Comparison of ENCODE assay signal across 10 cellular contexts in the genomic region with DNA sequence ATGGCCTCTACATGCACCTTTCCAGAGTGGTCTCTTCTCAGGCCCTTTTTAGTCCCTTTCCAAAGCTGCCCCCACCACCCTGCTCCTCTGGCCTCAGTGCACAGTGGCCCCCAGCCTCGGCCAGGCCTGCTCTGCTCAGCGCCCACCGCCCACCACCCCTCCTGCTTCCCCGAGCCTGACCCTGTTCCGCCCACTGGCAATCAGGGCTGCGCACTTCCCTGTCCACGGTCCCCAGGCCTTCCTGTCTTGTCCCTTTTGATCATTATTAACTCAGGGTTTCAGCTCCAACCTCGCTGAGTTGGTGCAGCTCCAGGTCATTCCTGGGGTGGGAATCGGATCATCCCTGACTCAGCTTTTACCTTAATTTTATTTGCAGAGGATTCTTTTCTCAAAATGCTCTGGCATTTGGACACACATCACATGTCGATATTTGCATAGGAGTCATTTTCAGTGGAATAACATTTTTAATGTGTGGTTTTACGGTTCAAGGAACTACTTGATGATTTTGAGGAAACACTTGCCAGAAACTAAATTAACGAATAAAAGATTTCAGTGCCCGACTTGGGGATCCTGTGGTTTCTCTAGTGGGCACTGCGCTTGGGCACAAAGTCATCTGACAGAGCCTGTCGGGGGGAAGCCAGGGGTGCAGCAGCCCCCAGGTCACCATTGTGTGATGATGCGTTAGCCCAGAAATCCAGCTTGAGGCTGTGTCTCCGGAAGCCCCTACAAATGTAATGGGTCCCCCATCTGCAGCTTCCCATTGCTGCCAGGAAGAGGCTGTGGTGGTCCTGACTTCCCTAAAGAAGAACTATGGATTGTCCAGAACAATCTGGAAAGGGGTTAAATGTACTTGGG. TPM values are rescaled to one million over a fixed set of nuclear protein-coding genes. Genes with fewer than 3 reads are reported as not detected.
DNase-seq lines count a peak whose midpoint lies in the region; ATAC-seq, FAIRE-seq and TF ChIP-seq lines count a peak whose summit lies in the region.
"Had no signal": no experiment of that assay in that cellular context is flagged by ENCODE, and none has a peak within 500 bp of the region (broad histone marks: within the 10 kb centered on the region; RNA-seq: fewer than 3 reads in every experiment).

No MANE protein-coding gene starts in this region.

- in situ Hi-C loops in K562 (cut with MboI), result no loop called here

- no peaks in the 10 kb centered on the region for H3K4me1 Mint-ChIP-seq in natural killer cell treated with Interleukin-12 subunit alpha and Interleukin-12 subunit beta and Interleukin-15 and Interleukin-18, amount 100 ng/mL, for 72 hours (ENCODE audit: low read depth in 2 of 2)

- FAIRE-seq in K562 (lab: Jason Lieb, UNC), result no peak

- TF ChIP-seq POLR2A in K562 (conservative IDR thresholded peaks at IDR 0.05), result no peak

- no peaks in the 10 kb centered on the region for H3K27me3 Mint-ChIP-seq in natural killer cell treated with Interleukin-12 subunit alpha and Interleukin-12 subunit beta and Interleukin-15 and Interleukin-18, amount 100 ng/mL, for 72 hours

- no peak for TF ChIP-seq CTCF in K562 (IDR thresholded peaks at IDR 0.05 in 2 of 3, conservative IDR thresholded peaks at IDR 0.05 in 1 of 3; ENCODE audit: insufficient read depth in 2 of 3, low read depth in 1 of 3, low read length in 3 of 3)

- intact Hi-C loops in K562 (cut with micrococcal nuclease), result no loop called here
- intact Hi-C loops in posterior vena cava (cut with DNase I), result no loop called here

- H3K27ac Mint-ChIP-seq in natural killer cell treated with Interleukin-12 subunit alpha and Interleukin-12 subunit beta and Interleukin-15 and Interleukin-18, amount 100 ng/mL, for 72 hours, result no peak overlapping the region

- CTCF ChIA-PET in K562 (lab: Yijun Ruan, JAX; ENCODE audit: low intra/inter-chr PET ratio), result no interaction called here

- peak in 1 of 4 experiments; percentile 33 for DNase-seq in K562 (ENCODE audit: extremely low read depth in 1 of 4, low spot score in 3 of 4)
- DNase-seq in posterior vena cava (ENCODE audit: low spot score), result peak; percentile 65
- DNase-seq in COLO829 (ENCODE audit: low spot score), result no peak
- DNase-seq in NCI-H2081 (lab: John Stamatoyannopoulos, UW), result no peak
- no peak for DNase-seq in natural killer cell treated with Interleukin-12 subunit alpha and Interleukin-12 subunit beta and Interleukin-15 and Interleukin-18, amount 100 ng/mL, for 72 hours (ENCODE audit: low spot score)
- DNase-seq in effector memory CD4-positive, alpha-beta T cell, result no peak
- DNase-seq: NCI-H1105 had no signal

- H3K27ac ChIP-seq in K562 (ENCODE audit: extremely low read depth, low read depth, low read length), result peak overlapping the region; percentile 36; the same call in 1 of the 3 replicates
- no peak overlapping the region for H3K27ac ChIP-seq in effector memory CD4-positive, alpha-beta T cell (ENCODE audit: insufficient read depth, low read length, poor library complexity, severe bottlenecking)

- no peaks in the 10 kb centered on the region for H3K79me2 ChIP-seq in K562 (ENCODE audit: control insufficient read depth, insufficient read depth, low read length)

- H4K20me1 ChIP-seq in K562 (replicated peaks; ENCODE audit: control insufficient read depth, insufficient read depth, low read length), result no peaks in the 10 kb centered on the region

- H3K9me3 ChIP-seq in K562 (replicated peaks; ENCODE audit: control insufficient read depth, insufficient read depth, low read depth, low read length), result no peaks in the 10 kb centered on the region
- no peaks in the 10 kb centered on the region for H3K9me3 ChIP-seq in effector memory CD4-positive, alpha-beta T cell (ENCODE audit: control insufficient read depth, low read length)

- H3K36me3 Mint-ChIP-seq in natural killer cell treated with Interleukin-12 subunit alpha and Interleukin-12 subunit beta and Interleukin-15 and Interleukin-18, amount 100 ng/mL, for 72 hours, result no peaks in the 10 kb centered on the region

- BruUV-seq in K562 (replicated peaks; lab: Mats Ljungman, UMichigan), result no TSS peak

- no peaks in the 10 kb centered on the region for H3K27me3 ChIP-seq in K562 (ENCODE audit: control insufficient read depth in 2 of 2, insufficient read depth in 2 of 2, low read length in 2 of 2)
- H3K27me3 ChIP-seq in effector memory CD4-positive, alpha-beta T cell (replicated peaks; ENCODE audit: control insufficient read depth, insufficient read depth, low read length, poor library complexity, severe bottlenecking), result no peaks in the 10 kb centered on the region
- H3K27me3 ChIP-seq: dorsolateral prefrontal cortex had no signal

- peak overlapping the region; percentile 46 for H3K4me2 ChIP-seq in K562 (ENCODE audit: insufficient read depth, low read length)

- ATAC-seq in GM19035 (IDR thresholded peaks at IDR 0.05; ENCODE audit: unreplicated experiment) (peak; percentile 17), HG03342 (IDR thresholded peaks at IDR 0.05; ENCODE audit: unreplicated experiment) (peak; percentile 22), K562 (peak; percentile 31)
- ATAC-seq in natural killer cell treated with Interleukin-12 subunit alpha and Interleukin-12 subunit beta and Interleukin-15 and Interleukin-18, amount 100 ng/mL, for 72 hours, result no peak

- 0 out of 4 replicates have a peak overlapping the region, but pooled peaks of 1 of the 2 experiments have one; percentile 20 for H3K9ac ChIP-seq in K562 (ENCODE audit: insufficient read depth in 1 of 2, low read depth in 2 of 2, low read length in 2 of 2)

- no peak overlapping the region for H3K4me3 Mint-ChIP-seq in natural killer cell treated with Interleukin-12 subunit alpha and Interleukin-12 subunit beta and Interleukin-15 and Interleukin-18, amount 100 ng/mL, for 72 hours

- peaks cover 8% of the 10 kb centered on the region; the same call in 1 of the 3 replicates for H3K36me3 ChIP-seq in K562 (ENCODE audit: control insufficient read depth, insufficient read depth, low read length)
- no peaks in the 10 kb centered on the region for H3K36me3 ChIP-seq in effector memory CD4-positive, alpha-beta T cell (ENCODE audit: control insufficient read depth, insufficient read depth, low read length)

- WGBS in K562 (ENCODE audit: insufficient coverage, low coverage, missing lambda C conversion rate), result 55% methylated on average over 16 of the region's 17 CpGs

- no peak overlapping the region for H3K4me3 ChIP-seq in K562
- H3K4me3 ChIP-seq in effector memory CD4-positive, alpha-beta T cell (ENCODE audit: insufficient read depth, low read depth, low read length, poor library complexity, severe bottlenecking), result no peak overlapping the region
- H3K4me3 ChIP-seq: dorsolateral prefrontal cortex had no signal

- H3K9me3 Mint-ChIP-seq in natural killer cell treated with Interleukin-12 subunit alpha and Interleukin-12 subunit beta and Interleukin-15 and Interleukin-18, amount 100 ng/mL, for 72 hours, result no peaks in the 10 kb centered on the region

- peak overlapping the region; percentile 68; the same call in 1 of the 2 replicates for H2AFZ ChIP-seq in K562 (ENCODE audit: low read depth, low read length)

- peaks cover 3% of the 10 kb centered on the region for H3K9me1 ChIP-seq in K562 (ENCODE audit: control insufficient read depth, insufficient read depth, low read length)

- POLR2A ChIA-PET in K562 (lab: Yijun Ruan, JAX), result interaction anchor here (0.8 to 1.9 kb wide), 6 partner anchors 10 to 104 kb away, joined by 3 to 8 read pairs (median 4); partner anchors contain the start of gene SCLY

- TF ChIP-seq EP300 in K562 (IDR thresholded peaks at IDR 0.05; ENCODE audit: low read length), result no peak

- peaks cover 6 to 44% of the 10 kb centered on the region in 2 experiments; a peak in 3 of 5 replicates for H3K4me1 ChIP-seq in K562 (replicated peaks in 1 of 2; ENCODE audit: control insufficient read depth in 2 of 2, insufficient read depth in 2 of 2, low read length in 2 of 2)
- no peaks in the 10 kb centered on the region for H3K4me1 ChIP-seq in effector memory CD4-positive, alpha-beta T cell (ENCODE audit: control insufficient read depth, insufficient read depth, low read length, poor library complexity, severe bottlenecking)

- TF ChIP-seq RAD21 in K562 (CRISPR knock-in tag; conservative IDR thresholded peaks at IDR 0.05 in 1 of 2, IDR thresholded peaks at IDR 0.05 in 1 of 2), result no peak

RNA-seq across cellular contexts. Expression of gene ESPNL, which starts 1.1 kb away (rescaled TPM):
- total RNA-seq in K562 (2011; cell fraction: chromatin; rRNA removed; ENCODE audit: low replicate concordance), result 0.30 TPM in 1 of 2 replicates, not detected in the other
- total RNA-seq in K562 (2011; cell fraction: nucleolus; rRNA removed), result 0.26 and 0.33 TPM in 2 replicates
- 0.07 TPM in 1 of 2 replicates, not detected in the other for total RNA-seq in K562 (2011; cell fraction: nucleoplasm; rRNA removed)
- 0.04 and 0.09 TPM in 2 replicates for total RNA-seq in K562 (2014; rRNA removed)
- total RNA-seq in K562 (2014; rRNA removed; fragmentation: Illumina TruSeq; extraction: Trizol), result not detected in 2 replicates
- 0.04 TPM in 2 replicates for total RNA-seq in K562 (2015; rRNA removed; fragmentation: Illumina TruSeq; extraction: Trizol)
- total RNA-seq in K562 (2021), result 0.04 and 0.09 TPM in 2 replicates
- 0.04 and 0.07 TPM in 2 replicates for polyA plus RNA-seq in K562 (2011; rRNA removed)
- polyA plus RNA-seq in K562 (2011; cell fraction: cytosol; rRNA removed), result 0.13 and 0.30 TPM in 2 replicates
- 0.28 and 0.55 TPM in 2 replicates for polyA plus RNA-seq in K562 (2011; cell fraction: nucleus; rRNA removed)
- polyA plus RNA-seq in K562 (2012), result 0.06 and 0.10 TPM in 2 replicates
- polyA plus RNA-seq in K562 (2014; fragmentation: Illumina TruSeq; extraction: Trizol), result 0.03 and 0.08 TPM in 2 replicates
- not detected for polyA plus RNA-seq in K562 (2014; fragmentation: Nextera tagmentation; extraction: Ambion mirVana)
- 0.05 TPM in 1 of 2 replicates, not detected in the other for polyA plus RNA-seq in K562 (2014; rRNA removed)
- not detected in 2 replicates for polyA minus RNA-seq in K562 (2011; rRNA and poly(A)+ RNA removed)
- polyA minus RNA-seq in K562 (2011; cell fraction: cytosol; rRNA and poly(A)+ RNA removed), result not detected in 2 replicates
- polyA minus RNA-seq in K562 (2011; cell fraction: nucleus; rRNA and poly(A)+ RNA removed), result 0.44 and 0.94 TPM in 2 replicates
- total RNA-seq in posterior vena cava, result 1 to 10 TPM in 1 of 2 donors, under 1 TPM in 1; 0.24 to 3.0 TPM
- under 1 TPM in 1 of 2 donors, not detected in 1; 0.19 TPM for total RNA-seq in natural killer cell treated with Interleukin-12 subunit alpha and Interleukin-12 subunit beta and Interleukin-15 and Interleukin-18, amount 100 ng/mL, for 72 hours

RNA-seq across cellular contexts. Expression of gene SCLY, which starts 38.3 kb away (rescaled TPM):
- 81.0 and 87.4 TPM in 2 replicates for total RNA-seq in K562 (2011; cell fraction: chromatin; rRNA removed; ENCODE audit: low replicate concordance)
- total RNA-seq in K562 (2011; cell fraction: nucleolus; rRNA removed), result 56.5 and 64.7 TPM in 2 replicates
- total RNA-seq in K562 (2011; cell fraction: nucleoplasm; rRNA removed), result 82.6 and 125 TPM in 2 replicates
- 22.3 and 32.0 TPM in 2 replicates for total RNA-seq in K562 (2014; rRNA removed)
- 18.7 and 21.1 TPM in 2 replicates for total RNA-seq in K562 (2014; rRNA removed; fragmentation: Illumina TruSeq; extraction: Trizol)
- total RNA-seq in K562 (2015; rRNA removed; fragmentation: Illumina TruSeq; extraction: Trizol), result 18.6 TPM in 2 replicates
- total RNA-seq in K562 (2021), result 32.2 and 38.2 TPM in 2 replicates
- polyA plus RNA-seq in K562 (2011; rRNA removed), result 15.6 and 17.1 TPM in 2 replicates
- polyA plus RNA-seq in K562 (2011; cell fraction: cytosol; rRNA removed), result 14.7 and 24.8 TPM in 2 replicates
- polyA plus RNA-seq in K562 (2011; cell fraction: nucleus; rRNA removed), result 41.4 and 66.7 TPM in 2 replicates
- 22.6 and 23.3 TPM in 2 replicates for polyA plus RNA-seq in K562 (2012)
- polyA plus RNA-seq in K562 (2014; fragmentation: Illumina TruSeq; extraction: Trizol), result 20.8 and 26.7 TPM in 2 replicates
- polyA plus RNA-seq in K562 (2014; fragmentation: Nextera tagmentation; extraction: Ambion mirVana), result 1 to 10 TPM; 2.6 to 4.1 TPM
- 23.9 and 27.4 TPM in 2 replicates for polyA plus RNA-seq in K562 (2014; rRNA removed)
- polyA minus RNA-seq in K562 (2011; rRNA and poly(A)+ RNA removed), result 15.6 and 16.8 TPM in 2 replicates
- polyA minus RNA-seq in K562 (2011; cell fraction: cytosol; rRNA and poly(A)+ RNA removed), result 15.5 and 16.5 TPM in 2 replicates
- 26.5 and 33.8 TPM in 2 replicates for polyA minus RNA-seq in K562 (2011; cell fraction: nucleus; rRNA and poly(A)+ RNA removed)
- total RNA-seq in posterior vena cava, result 10 to 100 TPM in 1 of 2 donors, 1 to 10 TPM in 1; 8.6 to 11.5 TPM
- total RNA-seq in natural killer cell treated with Interleukin-12 subunit alpha and Interleukin-12 subunit beta and Interleukin-15 and Interleukin-18, amount 100 ng/mL, for 72 hours, result 10 to 100 TPM; 46.5 to 99.5 TPM

RNA-seq across cellular contexts. Expression of gene KLHL30, which starts 39.4 kb away (rescaled TPM):
- 0.21 TPM in 1 of 2 replicates, not detected in the other for total RNA-seq in K562 (2011; cell fraction: chromatin; rRNA removed; ENCODE audit: low replicate concordance)
- 0.53 and 0.67 TPM in 2 replicates for total RNA-seq in K562 (2011; cell fraction: nucleolus; rRNA removed)
- 0.07 TPM in 1 of 2 replicates, not detected in the other for total RNA-seq in K562 (2011; cell fraction: nucleoplasm; rRNA removed)
- not detected in 2 replicates for total RNA-seq in K562 (2014; rRNA removed)
- not detected in 2 replicates for total RNA-seq in K562 (2014; rRNA removed; fragmentation: Illumina TruSeq; extraction: Trizol)
- total RNA-seq in K562 (2015; rRNA removed; fragmentation: Illumina TruSeq; extraction: Trizol), result not detected in 2 replicates
- total RNA-seq in K562 (2021), result 0.04 TPM in 1 of 2 replicates, not detected in the other
- polyA plus RNA-seq in K562 (2011; rRNA removed), result 0.03 TPM in 1 of 2 replicates, not detected in the other
- 0.09 TPM in 1 of 2 replicates, not detected in the other for polyA plus RNA-seq in K562 (2011; cell fraction: cytosol; rRNA removed)
- 0.07 and 0.09 TPM in 2 replicates for polyA plus RNA-seq in K562 (2011; cell fraction: nucleus; rRNA removed)
- 0.03 and 0.06 TPM in 2 replicates for polyA plus RNA-seq in K562 (2012)
- not detected in 2 replicates for polyA plus RNA-seq in K562 (2014; fragmentation: Illumina TruSeq; extraction: Trizol)
- not detected for polyA plus RNA-seq in K562 (2014; fragmentation: Nextera tagmentation; extraction: Ambion mirVana)
- polyA plus RNA-seq in K562 (2014; rRNA removed), result not detected in 2 replicates
- polyA minus RNA-seq in K562 (2011; rRNA and poly(A)+ RNA removed), result not detected in 2 replicates
- polyA minus RNA-seq in K562 (2011; cell fraction: cytosol; rRNA and poly(A)+ RNA removed), result not detected in 2 replicates
- 0.11 and 0.13 TPM in 2 replicates for polyA minus RNA-seq in K562 (2011; cell fraction: nucleus; rRNA and poly(A)+ RNA removed)
- 10 to 100 TPM in 1 of 2 donors, 1 to 10 TPM in 1; 9.6 to 10.7 TPM for total RNA-seq in posterior vena cava
- total RNA-seq in natural killer cell treated with Interleukin-12 subunit alpha and Interleukin-12 subunit beta and Interleukin-15 and Interleukin-18, amount 100 ng/mL, for 72 hours, result not detected

RNA-seq across cellular contexts. Expression of gene ERFE, which starts 59.7 kb away (rescaled TPM):
- total RNA-seq in K562 (2011; cell fraction: chromatin; rRNA removed; ENCODE audit: low replicate concordance), result 6.9 and 19.3 TPM in 2 replicates
- total RNA-seq in K562 (2011; cell fraction: nucleolus; rRNA removed), result 14.7 and 17.0 TPM in 2 replicates
- total RNA-seq in K562 (2011; cell fraction: nucleoplasm; rRNA removed), result 9.9 and 10.2 TPM in 2 replicates
- total RNA-seq in K562 (2014; rRNA removed), result 4.1 and 5.8 TPM in 2 replicates
- total RNA-seq in K562 (2014; rRNA removed; fragmentation: Illumina TruSeq; extraction: Trizol), result 2.5 and 3.7 TPM in 2 replicates
- 1.0 and 1.1 TPM in 2 replicates for total RNA-seq in K562 (2015; rRNA removed; fragmentation: Illumina TruSeq; extraction: Trizol)
- 6.5 and 6.7 TPM in 2 replicates for total RNA-seq in K562 (2021)
- polyA plus RNA-seq in K562 (2011; rRNA removed), result 2.5 and 3.1 TPM in 2 replicates
- 2.4 and 5.0 TPM in 2 replicates for polyA plus RNA-seq in K562 (2011; cell fraction: cytosol; rRNA removed)
- polyA plus RNA-seq in K562 (2011; cell fraction: nucleus; rRNA removed), result 7.7 and 15.1 TPM in 2 replicates
- polyA plus RNA-seq in K562 (2012), result 2.7 and 20.8 TPM in 2 replicates
- 5.2 and 5.4 TPM in 2 replicates for polyA plus RNA-seq in K562 (2014; fragmentation: Illumina TruSeq; extraction: Trizol)
- polyA plus RNA-seq in K562 (2014; fragmentation: Nextera tagmentation; extraction: Ambion mirVana), result 1 to 10 TPM in 1 of 2 experiments, under 1 TPM in 1; 0.55 to 1.1 TPM
- 7.1 and 8.2 TPM in 2 replicates for polyA plus RNA-seq in K562 (2014; rRNA removed)
- 0.18 and 0.35 TPM in 2 replicates for polyA minus RNA-seq in K562 (2011; rRNA and poly(A)+ RNA removed)
- polyA minus RNA-seq in K562 (2011; cell fraction: cytosol; rRNA and poly(A)+ RNA removed), result 1.0 TPM in 1 of 2 replicates, not detected in the other
- polyA minus RNA-seq in K562 (2011; cell fraction: nucleus; rRNA and poly(A)+ RNA removed), result 1.9 and 3.0 TPM in 2 replicates
- total RNA-seq in posterior vena cava, result 1 to 10 TPM in 1 of 2 donors, under 1 TPM in 1; 0.79 to 2.3 TPM
- 1 to 10 TPM in 1 of 2 donors, under 1 TPM in 1; 0.20 to 3.8 TPM for total RNA-seq in natural killer cell treated with Interleukin-12 subunit alpha and Interleukin-12 subunit beta and Interleukin-15 and Interleukin-18, amount 100 ng/mL, for 72 hours

Comparison
In these comparisons a context has a peak if more than half of its experiments do, and no peak if none do; other contexts are left out.
1. ATAC-seq: peak in GM19035 (single experiment), HG03342 (single experiment) and K562 (single experiment); none in natural killer cell treated with Interleukin-12 subunit alpha and Interleukin-12 subunit beta and Interleukin-15 and Interleukin-18, amount 100 ng/mL, for 72 hours (0 of 2).
2. RNA of gene KLHL30, which starts 39.4 kb away (total RNA-seq): 9.6 to 10.7 TPM in posterior vena cava; 0.04 to 0.67 TPM in K562 and not detected in natural killer cell treated with Interleukin-12 subunit alpha and Interleukin-12 subunit beta and Interleukin-15 and Interleukin-18, amount 100 ng/mL, for 72 hours; every median in the first group is over 4 times any median in the second.